ENCODE assay signal across 1 cellular context in the genomic region with DNA sequence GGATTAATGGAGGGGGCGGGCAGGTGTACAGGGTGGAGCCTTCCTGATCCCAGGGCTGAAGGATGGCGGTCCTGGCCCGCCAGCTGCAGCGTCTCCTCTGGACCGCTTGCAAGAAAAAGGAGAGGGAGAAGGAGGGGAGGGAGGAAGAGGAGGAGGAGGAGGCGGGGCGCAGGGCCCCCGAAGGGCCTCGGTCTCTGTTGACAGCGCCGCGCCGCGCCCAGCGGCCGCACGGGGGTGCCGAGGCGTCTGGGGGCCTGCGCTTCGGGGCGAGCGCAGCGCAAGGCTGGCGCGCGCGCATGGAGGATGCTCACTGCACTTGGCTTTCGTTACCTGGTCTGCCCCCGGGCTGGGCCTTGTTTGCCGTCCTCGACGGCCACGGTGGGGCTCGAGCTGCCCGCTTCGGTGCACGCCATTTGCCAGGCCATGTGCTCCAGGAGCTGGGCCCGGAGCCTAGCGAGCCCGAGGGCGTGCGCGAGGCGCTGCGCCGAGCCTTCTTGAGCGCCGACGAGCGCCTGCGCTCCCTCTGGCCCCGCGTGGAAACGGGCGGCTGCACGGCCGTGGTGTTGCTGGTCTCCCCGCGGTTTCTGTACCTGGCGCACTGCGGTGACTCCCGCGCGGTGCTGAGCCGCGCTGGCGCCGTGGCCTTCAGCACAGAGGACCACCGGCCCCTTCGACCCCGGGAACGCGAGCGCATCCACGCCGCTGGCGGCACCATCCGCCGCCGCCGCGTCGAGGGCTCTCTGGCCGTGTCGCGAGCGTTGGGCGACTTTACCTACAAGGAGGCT.
TF ChIP-seq lines count a peak whose summit lies in the region.

A gene with protein sequence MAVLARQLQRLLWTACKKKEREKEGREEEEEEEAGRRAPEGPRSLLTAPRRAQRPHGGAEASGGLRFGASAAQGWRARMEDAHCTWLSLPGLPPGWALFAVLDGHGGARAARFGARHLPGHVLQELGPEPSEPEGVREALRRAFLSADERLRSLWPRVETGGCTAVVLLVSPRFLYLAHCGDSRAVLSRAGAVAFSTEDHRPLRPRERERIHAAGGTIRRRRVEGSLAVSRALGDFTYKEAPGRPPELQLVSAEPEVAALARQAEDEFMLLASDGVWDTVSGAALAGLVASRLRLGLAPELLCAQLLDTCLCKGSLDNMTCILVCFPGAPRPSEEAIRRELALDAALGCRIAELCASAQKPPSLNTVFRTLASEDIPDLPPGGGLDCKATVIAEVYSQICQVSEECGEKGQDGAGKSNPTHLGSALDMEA (plus strand): TSS at position 33 of the 785 bp plus-strand sequence. CDS start 30 bp downstream, at position 63.

TF ChIP-seq in HCT116, 20 proteins besides CTCF, POLR2A, EP300 and RAD21 (continued from another document):
- TF ChIP-seq, protein P1, sequence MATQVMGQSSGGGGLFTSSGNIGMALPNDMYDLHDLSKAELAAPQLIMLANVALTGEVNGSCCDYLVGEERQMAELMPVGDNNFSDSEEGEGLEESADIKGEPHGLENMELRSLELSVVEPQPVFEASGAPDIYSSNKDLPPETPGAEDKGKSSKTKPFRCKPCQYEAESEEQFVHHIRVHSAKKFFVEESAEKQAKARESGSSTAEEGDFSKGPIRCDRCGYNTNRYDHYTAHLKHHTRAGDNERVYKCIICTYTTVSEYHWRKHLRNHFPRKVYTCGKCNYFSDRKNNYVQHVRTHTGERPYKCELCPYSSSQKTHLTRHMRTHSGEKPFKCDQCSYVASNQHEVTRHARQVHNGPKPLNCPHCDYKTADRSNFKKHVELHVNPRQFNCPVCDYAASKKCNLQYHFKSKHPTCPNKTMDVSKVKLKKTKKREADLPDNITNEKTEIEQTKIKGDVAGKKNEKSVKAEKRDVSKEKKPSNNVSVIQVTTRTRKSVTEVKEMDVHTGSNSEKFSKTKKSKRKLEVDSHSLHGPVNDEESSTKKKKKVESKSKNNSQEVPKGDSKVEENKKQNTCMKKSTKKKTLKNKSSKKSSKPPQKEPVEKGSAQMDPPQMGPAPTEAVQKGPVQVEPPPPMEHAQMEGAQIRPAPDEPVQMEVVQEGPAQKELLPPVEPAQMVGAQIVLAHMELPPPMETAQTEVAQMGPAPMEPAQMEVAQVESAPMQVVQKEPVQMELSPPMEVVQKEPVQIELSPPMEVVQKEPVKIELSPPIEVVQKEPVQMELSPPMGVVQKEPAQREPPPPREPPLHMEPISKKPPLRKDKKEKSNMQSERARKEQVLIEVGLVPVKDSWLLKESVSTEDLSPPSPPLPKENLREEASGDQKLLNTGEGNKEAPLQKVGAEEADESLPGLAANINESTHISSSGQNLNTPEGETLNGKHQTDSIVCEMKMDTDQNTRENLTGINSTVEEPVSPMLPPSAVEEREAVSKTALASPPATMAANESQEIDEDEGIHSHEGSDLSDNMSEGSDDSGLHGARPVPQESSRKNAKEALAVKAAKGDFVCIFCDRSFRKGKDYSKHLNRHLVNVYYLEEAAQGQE (IDR thresholded peaks at IDR 0.05; ENCODE audit: low read depth): no peak
- TF ChIP-seq FOSL1 (IDR thresholded peaks at IDR 0.05; ENCODE audit: low read depth): no peak
- no peak for TF ChIP-seq SP1 (IDR thresholded peaks at IDR 0.05; ENCODE audit: low read depth)
- TF ChIP-seq EZH2phosphoT487 (IDR thresholded peaks at IDR 0.05; ENCODE audit: borderline replicate concordance): no peak
TF ChIP-seq in HCT116: peak in this region for 0.
